8 cellular contexts compared by ENCODE assay signal in the genomic region with DNA sequence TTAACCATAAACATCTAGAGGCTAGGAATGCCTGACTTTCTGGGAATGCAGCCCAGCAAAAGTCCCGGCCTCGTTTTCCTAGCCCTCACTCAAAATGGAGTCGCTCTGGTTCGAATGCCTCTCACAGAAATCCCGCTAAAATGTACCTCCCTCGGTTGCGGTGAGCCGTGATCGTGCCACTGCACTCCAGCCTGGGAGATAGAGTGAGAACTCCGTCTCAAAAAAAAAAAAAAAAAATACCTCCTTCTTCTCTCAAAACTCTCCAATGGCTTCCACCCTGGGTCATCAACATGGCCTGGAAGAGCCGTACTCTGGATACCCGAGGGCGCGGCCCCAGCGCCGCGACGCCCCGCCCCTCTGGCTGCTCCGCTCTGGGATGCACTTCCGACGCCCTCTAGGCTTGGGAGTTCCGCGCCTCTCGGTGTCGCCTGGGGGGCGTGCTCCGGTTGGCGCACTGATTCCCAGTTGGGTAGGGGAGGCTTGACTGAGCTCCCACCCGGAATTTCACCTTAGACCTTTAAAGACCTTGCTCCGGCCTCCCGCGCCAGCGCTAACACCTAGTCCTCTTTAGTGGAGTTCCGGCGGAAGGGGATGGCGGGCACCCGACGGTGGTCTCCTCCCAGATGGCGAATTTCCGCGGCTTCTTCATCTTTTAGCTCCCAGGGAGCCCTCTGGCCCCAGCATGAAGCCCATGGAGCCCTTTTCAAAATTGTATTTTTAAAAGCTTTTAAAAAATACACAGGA. TPM values are rescaled to one million over a fixed set of nuclear protein-coding genes. Genes with fewer than 3 reads are reported as not detected.
DNase-seq lines count a peak whose midpoint lies in the region; ATAC-seq and TF ChIP-seq lines count a peak whose summit lies in the region.

No MANE protein-coding gene starts in this region.

- H3K4me3 Mint-ChIP-seq in Calu3 (ENCODE audit: low read depth, unreplicated experiment): peak overlapping the region; percentile 88
- H3K4me3 Mint-ChIP-seq in activated naive CD8-positive, alpha-beta T cell treated with anti-CD3 and anti-CD28 coated beads, Interleukin-2, amount 10 ng/mL, durations not matched to agents 7 days and 5 days: peak overlapping the region; percentile 90

- no peaks in the 10 kb centered on the region for H3K9me2 ChIP-seq in hepatocyte (replicated peaks; ENCODE audit: insufficient read depth)

- H3K79me2 ChIP-seq in hepatocyte: no peaks in the 10 kb centered on the region

- H3K4me1 ChIP-seq in hepatocyte (ENCODE audit: insufficient read depth): no peaks in the 10 kb centered on the region
- H3K4me1 ChIP-seq in skeletal muscle satellite cell (ENCODE audit: control insufficient read depth, insufficient read depth, low read length): peaks cover 3% of the 10 kb centered on the region

- 6% methylated on average over 42 of the region's 42 CpGs for WGBS in hepatocyte (ENCODE audit: low lambda C conversion rate, missing lambda C conversion rate)

- POLR2A ChIA-PET in activated naive CD8-positive, alpha-beta T cell treated with anti-CD3 and anti-CD28 coated beads, Interleukin-2, amount 10 ng/mL, durations not matched to agents 7 days and 5 days (lab: Charles Lee): interaction anchor here (0.6 to 1.6 kb wide), 4 partner anchors 13 to 241 kb away, joined by 3 to 9 read pairs (median 4); a partner anchor contains a TSS

- CTCF ChIA-PET in Calu3 (lab: Charles Lee): interaction anchor here (0.7 to 1.0 kb wide), 2 partner anchors 21 to 1285 kb away, joined by 3 to 4 read pairs; no protein-coding TSS in a partner anchor

- BruUV-seq in Calu3 (replicated peaks; lab: Mats Ljungman, UMichigan): TSS peak; percentile 37

- H2AFZ ChIP-seq in hepatocyte: peak overlapping the region; percentile 94

- H3K4me2 ChIP-seq in hepatocyte: peak overlapping the region; percentile 81
- H3K4me2 ChIP-seq in skeletal muscle satellite cell (ENCODE audit: low read length): peak overlapping the region; percentile 76

- no peaks in the 10 kb centered on the region for H3K9me3 ChIP-seq in hepatocyte (ENCODE audit: low read depth)
- H3K9me3 ChIP-seq in skeletal muscle satellite cell (replicated peaks; ENCODE audit: low read length): no peaks in the 10 kb centered on the region

- H3K36me3 Mint-ChIP-seq in Calu3 (ENCODE audit: insufficient read depth, unreplicated experiment): peaks cover 20% of the 10 kb centered on the region
- H3K36me3 Mint-ChIP-seq in activated naive CD8-positive, alpha-beta T cell treated with anti-CD3 and anti-CD28 coated beads, Interleukin-2, amount 10 ng/mL, durations not matched to agents 7 days and 5 days: peaks cover 7% of the 10 kb centered on the region

- H3K9me3 Mint-ChIP-seq in Calu3 (ENCODE audit: low read depth, unreplicated experiment): no peaks in the 10 kb centered on the region
- H3K9me3 Mint-ChIP-seq in activated naive CD8-positive, alpha-beta T cell treated with anti-CD3 and anti-CD28 coated beads, Interleukin-2, amount 10 ng/mL, durations not matched to agents 7 days and 5 days: no peaks in the 10 kb centered on the region

- peak overlapping the region; percentile 61 for H3K9ac ChIP-seq in skeletal muscle satellite cell (ENCODE audit: low read depth, low read length)

- H3K4me1 Mint-ChIP-seq in Calu3 (ENCODE audit: low read depth, unreplicated experiment): peaks cover 10% of the 10 kb centered on the region
- peaks cover 11% of the 10 kb centered on the region for H3K4me1 Mint-ChIP-seq in activated naive CD8-positive, alpha-beta T cell treated with anti-CD3 and anti-CD28 coated beads, Interleukin-2, amount 10 ng/mL, durations not matched to agents 7 days and 5 days

- intact Hi-C loops in Calu3 (cut with micrococcal nuclease; ENCODE audit: unreplicated experiment): no loop called here

- H3K27me3 ChIP-seq in hepatocyte: no peaks in the 10 kb centered on the region
- H3K27me3 ChIP-seq in skeletal muscle satellite cell (ENCODE audit: control insufficient read depth, insufficient read depth, low read length): no peaks in the 10 kb centered on the region

- DNase-seq in Calu3 (peak; percentile 77), RPMI8226 (peak; percentile 67), hepatocyte (ENCODE audit: low spot score) (peak; percentile 83), HK-2 (ENCODE audit: unreplicated experiment) (no peak)
- DNase-seq in activated naive CD8-positive, alpha-beta T cell treated with anti-CD3 and anti-CD28 coated beads, Interleukin-2, amount 10 ng/mL, durations not matched to agents 7 days and 5 days: peak; percentile 70

- H3K27me3 Mint-ChIP-seq in Calu3 (ENCODE audit: unreplicated experiment): no peaks in the 10 kb centered on the region
- no peaks in the 10 kb centered on the region for H3K27me3 Mint-ChIP-seq in activated naive CD8-positive, alpha-beta T cell treated with anti-CD3 and anti-CD28 coated beads, Interleukin-2, amount 10 ng/mL, durations not matched to agents 7 days and 5 days

- H4K20me1 ChIP-seq in hepatocyte (ENCODE audit: insufficient read depth, poor library complexity, severe bottlenecking): no peaks in the 10 kb centered on the region

- peak overlapping the region; percentile 40 for H3K27ac ChIP-seq in hepatocyte

- ATAC-seq in HG03442 (IDR thresholded peaks at IDR 0.05; ENCODE audit: unreplicated experiment) (peak; percentile 27), HG02571 (IDR thresholded peaks at IDR 0.05; ENCODE audit: unreplicated experiment) (no peak)
- ATAC-seq in activated naive CD8-positive, alpha-beta T cell treated with anti-CD3 and anti-CD28 coated beads, Interleukin-2, amount 10 ng/mL, durations not matched to agents 7 days and 5 days (ENCODE audit: low read depth): peak; percentile 45

- no peak for TF ChIP-seq CTCF in Calu3 (IDR thresholded peaks at IDR 0.05; ENCODE audit: unreplicated experiment)
- TF ChIP-seq CTCF in hepatocyte (IDR thresholded peaks at IDR 0.05; ENCODE audit: poor library complexity): peak; percentile 22

- peak overlapping the region; percentile 41 for H3K27ac Mint-ChIP-seq in Calu3 (ENCODE audit: unreplicated experiment)
- H3K27ac Mint-ChIP-seq in activated naive CD8-positive, alpha-beta T cell treated with anti-CD3 and anti-CD28 coated beads, Interleukin-2, amount 10 ng/mL, durations not matched to agents 7 days and 5 days: peak overlapping the region; percentile 84

- H3K4me3 ChIP-seq in hepatocyte: peak overlapping the region; percentile 91
- H3K4me3 ChIP-seq in skeletal muscle satellite cell (ENCODE audit: low read length): peak overlapping the region; percentile 73

- H3K36me3 ChIP-seq in hepatocyte (replicated peaks; ENCODE audit: insufficient read depth, low read depth) (no peaks in the 10 kb centered on the region), skeletal muscle satellite cell (ENCODE audit: insufficient read depth, low read length) (peaks cover 12% of the 10 kb centered on the region)

RNA-seq across cellular contexts. Expression of a gene that starts 12.3 kb away (rescaled TPM):
- total RNA-seq in Calu3 (2022) (49.7 and 60.0 TPM in 2 replicates), hepatocyte (53.5 and 67.1 TPM in 2 replicates)
- 10 to 100 TPM; 83.1 to 86.4 TPM for total RNA-seq in activated naive CD8-positive, alpha-beta T cell treated with anti-CD3 and anti-CD28 coated beads, Interleukin-2, amount 10 ng/mL, durations not matched to agents 7 days and 5 days
- 35.9 and 41.2 TPM in 2 replicates for polyA plus RNA-seq in hepatocyte
- 65.7 and 77.8 TPM in 2 replicates for total RNA-seq in skeletal muscle satellite cell (2012; rRNA removed)

RNA-seq across cellular contexts. Expression of a gene that starts 46.3 kb away (rescaled TPM):
- 18.8 and 20.9 TPM in 2 replicates for total RNA-seq in Calu3 (2022)
- 10 to 100 TPM; 28.3 to 31.7 TPM for total RNA-seq in activated naive CD8-positive, alpha-beta T cell treated with anti-CD3 and anti-CD28 coated beads, Interleukin-2, amount 10 ng/mL, durations not matched to agents 7 days and 5 days
- total RNA-seq in hepatocyte: 23.3 and 23.4 TPM in 2 replicates
- polyA plus RNA-seq in hepatocyte: 30.4 and 32.1 TPM in 2 replicates
- total RNA-seq in skeletal muscle satellite cell (2012; rRNA removed): 12.9 and 15.1 TPM in 2 replicates

RNA-seq across cellular contexts. Expression of a gene that starts 50.3 kb away (rescaled TPM):
- not detected in 2 replicates for total RNA-seq in Calu3 (2022)
- under 1 TPM in 1 of 2 experiments, not detected in 1; 0.11 TPM for total RNA-seq in activated naive CD8-positive, alpha-beta T cell treated with anti-CD3 and anti-CD28 coated beads, Interleukin-2, amount 10 ng/mL, durations not matched to agents 7 days and 5 days
- total RNA-seq in hepatocyte: 0.60 and 0.84 TPM in 2 replicates
- 0.15 and 0.59 TPM in 2 replicates for polyA plus RNA-seq in hepatocyte
- total RNA-seq in skeletal muscle satellite cell (2012; rRNA removed): not detected in 2 replicates
